15 cellular contexts compared by ENCODE assay signal in the genomic region with DNA sequence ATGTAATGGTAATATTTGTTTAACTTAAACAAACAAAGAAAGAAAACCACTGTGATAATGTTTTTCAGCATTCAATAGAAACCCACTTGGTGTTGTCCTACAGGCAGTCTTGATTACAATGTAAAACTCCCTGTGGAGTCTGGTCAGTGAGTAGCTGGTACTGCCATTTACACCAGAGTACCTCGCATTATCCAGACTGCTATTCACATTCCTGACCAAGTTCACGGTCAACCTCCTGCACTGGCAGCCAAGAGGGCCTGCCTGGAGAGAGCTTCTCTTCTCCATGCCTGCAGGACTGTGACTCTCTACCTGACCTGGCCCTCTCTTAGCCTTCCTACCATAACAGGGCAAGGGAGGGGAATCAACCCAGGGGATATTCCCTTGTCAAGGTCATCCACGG. TPM values are rescaled to one million over a fixed set of nuclear protein-coding genes. Genes with fewer than 3 reads are reported as not detected.
A peak's percentile ranks its signal among the peaks of the same experiment; 100 is the strongest.
DNase-seq lines count a peak whose midpoint lies in the region; ATAC-seq, FAIRE-seq and TF ChIP-seq lines count a peak whose summit lies in the region.
"Had no signal": no experiment of that assay in that cellular context is flagged by ENCODE, and none has a peak within 500 bp of the region (broad histone marks: within the 10 kb centered on the region; RNA-seq: fewer than 3 reads in every experiment).

No MANE protein-coding gene starts in this region.

- H3K79me2 ChIP-seq in PC-3 (ENCODE audit: low read length), result peaks cover 15% of the 10 kb centered on the region

- H3K4me2 ChIP-seq in PC-3 (ENCODE audit: low read length), result no peak overlapping the region

- peaks cover 34% of the 10 kb centered on the region for H3K27me3 Mint-ChIP-seq in osteocyte (ENCODE audit: unreplicated experiment)
- H3K27me3 Mint-ChIP-seq in CD4-positive, alpha-beta T cell, result peaks cover 38% of the 10 kb centered on the region

- no TSS peak for BruUV-seq in PC-3 (replicated peaks; lab: Mats Ljungman, UMichigan)

- no peak overlapping the region for H3K27ac ChIP-seq in PC-3 (ENCODE audit: low read length)
- H3K27ac ChIP-seq in CD4-positive, alpha-beta T cell (ENCODE audit: low read depth, low read length), result no peak overlapping the region

- H3K9ac ChIP-seq in PC-3 (ENCODE audit: low read length), result no peak overlapping the region

- peaks cover 7% of the 10 kb centered on the region for H3K4me1 Mint-ChIP-seq in osteocyte (ENCODE audit: unreplicated experiment)
- peaks cover 22% of the 10 kb centered on the region for H3K4me1 Mint-ChIP-seq in CD4-positive, alpha-beta T cell (ENCODE audit: low read depth)

- POLR2A ChIA-PET in PC-3 (lab: Charles Lee; ENCODE audit: unreplicated experiment), result no interaction called here
- POLR2A ChIA-PET in CD4-positive, alpha-beta T cell (lab: Charles Lee), result no interaction called here

- no peak overlapping the region for H2AFZ ChIP-seq in PC-3 (ENCODE audit: low read length)

- H3K27ac Mint-ChIP-seq in osteocyte (ENCODE audit: unreplicated experiment), result no peak overlapping the region
- H3K27ac Mint-ChIP-seq in CD4-positive, alpha-beta T cell, result no peak overlapping the region

- TF ChIP-seq POLR2A in GM12892 (IDR thresholded peaks at IDR 0.05; ENCODE audit: low read depth, low read length), result no peak

- H3K4me3 Mint-ChIP-seq in osteocyte (ENCODE audit: unreplicated experiment), result no peak overlapping the region
- no peak overlapping the region for H3K4me3 Mint-ChIP-seq in CD4-positive, alpha-beta T cell

- H4K20me1 ChIP-seq in PC-3 (ENCODE audit: low read length), result no peaks in the 10 kb centered on the region; the same call in 1 of the 2 replicates

- intact Hi-C loops in PC-3 (cut with micrococcal nuclease), result loop anchor here (10.0 kb wide), 1 partner anchor 87 kb away; no protein-coding TSS in a partner anchor
- intact Hi-C loops in CD4-positive, alpha-beta T cell (cut with DNase I, micrococcal nuclease), result loop anchor here in 1 of 2 experiments (5.0 to 10.0 kb wide), 2 partner anchors 36 to 263 kb away; partner anchors contain the start of gene PGRMC1

- no peaks in the 10 kb centered on the region for H3K9me3 ChIP-seq in PC-3 (ENCODE audit: low read length)
- no peaks in the 10 kb centered on the region for H3K9me3 ChIP-seq in CD4-positive, alpha-beta T cell (ENCODE audit: control insufficient read depth, low read length)
- H3K9me3 ChIP-seq: Caco-2 had no signal

- no peaks in the 10 kb centered on the region for H3K36me3 ChIP-seq in PC-3 (ENCODE audit: low read depth, low read length)

- H3K27me3 ChIP-seq in PC-3 (ENCODE audit: low read length), result no peaks in the 10 kb centered on the region
- peaks cover 3% of the 10 kb centered on the region for H3K27me3 ChIP-seq in CD4-positive, alpha-beta T cell (ENCODE audit: control insufficient read depth, insufficient read depth, low read length)

- H3F3A ChIP-seq in PC-3 (ENCODE audit: low read length, unreplicated experiment), result no peaks in the 10 kb centered on the region

- DNase-seq in NCI-H2029 (lab: John Stamatoyannopoulos, UW), result peak; percentile 15
- no peak for DNase-seq in NCI-H2029 treated with DMSO at 0.1 percent for 48 hours (lab: John Stamatoyannopoulos, UW)
- peak; percentile 30 for DNase-seq in HuH-7 (ENCODE audit: low spot score)
- peak; percentile 14 for DNase-seq in PC-3
- DNase-seq in osteocyte (ENCODE audit: extremely low spot score, unreplicated experiment), result peak; percentile 53
- no peak for DNase-seq in SIG-M5 (lab: John Stamatoyannopoulos, UW)
- no peak for DNase-seq in GM12892 (ENCODE audit: insufficient read length)
- DNase-seq in CD4-positive, alpha-beta T cell, result no peak
- DNase-seq: C1 segment of cervical spinal cord, Caco-2, Karpas-422, MM.1S, NCI-H446, T1000 had no signal

- H3K36me3 Mint-ChIP-seq in osteocyte (ENCODE audit: unreplicated experiment), result no peaks in the 10 kb centered on the region
- peaks cover 5% of the 10 kb centered on the region for H3K36me3 Mint-ChIP-seq in CD4-positive, alpha-beta T cell (ENCODE audit: low read depth)

- H3K4me1 ChIP-seq in PC-3 (ENCODE audit: insufficient read depth, low read length), result peaks cover 15% of the 10 kb centered on the region
- H3K4me1 ChIP-seq: Caco-2 had no signal

- ATAC-seq in PC-3, result no peak
- no peak for ATAC-seq in CD4-positive, alpha-beta T cell (ENCODE audit: poor library complexity)

- H3K4me3 ChIP-seq in PC-3 (ENCODE audit: low read length), result no peak overlapping the region

- peaks cover 5% of the 10 kb centered on the region for H3K9me3 Mint-ChIP-seq in osteocyte (ENCODE audit: unreplicated experiment)
- H3K9me3 Mint-ChIP-seq in CD4-positive, alpha-beta T cell, result no peaks in the 10 kb centered on the region

- TF ChIP-seq CTCF in PC-3 (conservative IDR thresholded peaks at IDR 0.05; ENCODE audit: low read depth, low read length), result no peak
- TF ChIP-seq CTCF in osteocyte (IDR thresholded peaks at IDR 0.05), result no peak
- no peak for TF ChIP-seq CTCF in CD4-positive, alpha-beta T cell (IDR thresholded peaks at IDR 0.05)

- CTCF ChIA-PET in PC-3 (lab: Charles Lee), result no interaction called here
- CTCF ChIA-PET in CD4-positive, alpha-beta T cell (lab: Charles Lee), result no interaction called here

- no peaks in the 10 kb centered on the region for H3K9me2 ChIP-seq in PC-3 (replicated peaks; ENCODE audit: low read length)

- FAIRE-seq in GM12892 (lab: Jason Lieb, UNC), result no peak
- FAIRE-seq: H54 had no signal

RNA-seq across cellular contexts. Expression of gene LONRF3, which starts 2.9 kb away (rescaled TPM):
- 14.5 and 15.6 TPM in 2 replicates for total RNA-seq in PC-3 (2014; rRNA removed)
- total RNA-seq in osteocyte, result not detected in 2 replicates
- 0.32 TPM for polyA plus RNA-seq in GM12892 (2012; ENCODE audit: missing spikeins)
- total RNA-seq in CD4-positive, alpha-beta T cell, result 1 to 10 TPM; 4.9 to 5.5 TPM

Comparison
In these comparisons a context has a peak if more than half of its experiments do, and no peak if none do; other contexts are left out.
1. DNase-seq: peak in NCI-H2029 (single experiment), HuH-7 (single experiment), PC-3 (single experiment) and osteocyte (single experiment); none in NCI-H2029 treated with DMSO at 0.1 percent for 48 hours (single experiment), SIG-M5 (single experiment), GM12892 (single experiment) and CD4-positive, alpha-beta T cell (0 of 10).